ENCODE assay signal across 27 cellular contexts in genomic region chr10:30079423-30079822, GRCh38.
"Had no signal": no experiment of that assay in that cellular context is flagged by ENCODE, and none has a peak within 500 bp of the region (broad histone marks: within the 10 kb centered on the region; RNA-seq: fewer than 3 reads in every experiment).

No MANE protein-coding gene starts in this region.

- H3K4me3 Mint-ChIP-seq: activated CD4-positive, alpha-beta memory T cell treated with anti-CD3 and anti-CD28 coated beads for 36 hours; activated CD4-positive, alpha-beta T cell treated with anti-CD3 and anti-CD28 coated beads, Interleukin-2, amount 10 ng/mL, durations not matched to agents 7 days and 5 days; activated naive CD8-positive, alpha-beta T cell treated with anti-CD3 and anti-CD28 coated beads, Interleukin-2, amount 50 U/mL, for 24 hours; activated T-cell treated with anti-CD3 and anti-CD28 coated beads, Interleukin-2, amount 50 U/mL, for 4 hours had no signal

- H3K36me3 ChIP-seq: ascending aorta, Peyer's patch, SJCRH30 had no signal

- H3K4me1 ChIP-seq: ascending aorta, body of pancreas, Peyer's patch, SJCRH30 had no signal

- H3K27ac Mint-ChIP-seq: activated CD4-positive, alpha-beta memory T cell treated with anti-CD3 and anti-CD28 coated beads for 36 hours; activated CD4-positive, alpha-beta T cell treated with anti-CD3 and anti-CD28 coated beads, Interleukin-2, amount 10 ng/mL, durations not matched to agents 7 days and 5 days; activated naive CD4-positive, alpha-beta T cell treated with anti-CD3 and anti-CD28 coated beads, Interleukin-2, amount 50 U/mL, for 72 hours; activated naive CD8-positive, alpha-beta T cell treated with anti-CD3 and anti-CD28 coated beads, Interleukin-2, amount 50 U/mL, for 24 hours had no signal

- H3K4me1 Mint-ChIP-seq: activated CD4-positive, alpha-beta T cell treated with anti-CD3 and anti-CD28 coated beads, Interleukin-2, amount 10 ng/mL, durations not matched to agents 7 days and 5 days; activated naive CD8-positive, alpha-beta T cell treated with anti-CD3 and anti-CD28 coated beads, Interleukin-2, amount 50 U/mL, for 24 hours had no signal

- ATAC-seq: activated naive CD4-positive, alpha-beta T cell treated with anti-CD3 and anti-CD28 coated beads, Interleukin-2, amount 50 U/mL, for 72 hours; activated naive CD8-positive, alpha-beta T cell treated with anti-CD3 and anti-CD28 coated beads, Interleukin-2, amount 50 U/mL, for 24 hours; activated T-cell treated with anti-CD3 and anti-CD28 coated beads, Interleukin-2, amount 50 U/mL, for 4 hours; body of pancreas had no signal

- H3K9me3 Mint-ChIP-seq: activated CD4-positive, alpha-beta memory T cell treated with anti-CD3 and anti-CD28 coated beads for 36 hours; activated CD4-positive, alpha-beta T cell treated with anti-CD3 and anti-CD28 coated beads, Interleukin-2, amount 10 ng/mL, durations not matched to agents 7 days and 5 days; activated naive CD8-positive, alpha-beta T cell treated with anti-CD3 and anti-CD28 coated beads, Interleukin-2, amount 50 U/mL, for 24 hours; activated T-cell treated with anti-CD3 and anti-CD28 coated beads, Interleukin-2, amount 50 U/mL, for 4 hours had no signal

- H3K27ac ChIP-seq: ascending aorta, body of pancreas, Peyer's patch, RWPE1, SJCRH30 had no signal

- DNase-seq: activated CD4-positive, alpha-beta memory T cell treated with anti-CD3 and anti-CD28 coated beads for 36 hours; activated CD4-positive, alpha-beta T cell treated with anti-CD3 and anti-CD28 coated beads, Interleukin-2, amount 10 ng/mL, durations not matched to agents 7 days and 5 days; activated CD4-positive, CD25-positive, alpha-beta regulatory T cell; activated CD8-positive, alpha-beta memory T cell treated with anti-CD3 and anti-CD28 coated beads for 24 hours; activated effector memory CD4-positive, alpha-beta T cell treated with anti-CD3 and anti-CD28 coated beads, Interleukin-2, amount 50 U/mL, for 16 hours; activated naive CD4-positive, alpha-beta T cell treated with Interleukin-2 at 50 U/mL for 16 hours; activated naive CD8-positive, alpha-beta T cell treated with anti-CD3 and anti-CD28 coated beads, Interleukin-2, amount 50 U/mL, for 24 hours; activated T-cell treated with anti-CD3 and anti-CD28 coated beads, Interleukin-2, amount 50 U/mL, for 4 hours; amniotic stem cell; body of pancreas; central memory CD4-positive, alpha-beta T cell; MM.1S; NCI-H1105 treated with DMSO at 0.1 percent for 48 hours; NCI-H1436 treated with DMSO at 0.1 percent for 48 hours; NCI-H187; NCI-H2081; NCI-H510A treated with DMSO at 0.1 percent for 48 hours; NCI-H69; NK-92 treated with Interleukin-12 subunit alpha and Interleukin-12 subunit beta, amount 100 ng/mL, for 24 hours; Peyer's patch; Right ventricle myocardium superior; T-helper 2 cell; T1000 had no signal

- H3K4me3 ChIP-seq: ascending aorta, body of pancreas, Peyer's patch, SJCRH30 had no signal

- H3K27me3 ChIP-seq: ascending aorta, body of pancreas, Peyer's patch had no signal

- H3K36me3 Mint-ChIP-seq: activated CD4-positive, alpha-beta memory T cell treated with anti-CD3 and anti-CD28 coated beads for 36 hours; activated naive CD4-positive, alpha-beta T cell treated with anti-CD3 and anti-CD28 coated beads, Interleukin-2, amount 50 U/mL, for 72 hours had no signal

- H3K9me3 ChIP-seq: ascending aorta, body of pancreas, Peyer's patch, SJCRH30 had no signal
